In genomic region chr5:174599992-174600391, GRCh38 we compare ENCODE assay signal across 18 cellular contexts.
A peak's percentile ranks its signal among the peaks of the same experiment; 100 is the strongest.
DNase-seq lines count a peak whose midpoint lies in the region; ATAC-seq and TF ChIP-seq lines count a peak whose summit lies in the region.
"Had no signal": no experiment of that assay in that cellular context is flagged by ENCODE, and none has a peak within 500 bp of the region (broad histone marks: within the 10 kb centered on the region; RNA-seq: fewer than 3 reads in every experiment).

No MANE protein-coding gene starts in this region.

- H3K4me1 ChIP-seq in lower lobe of right lung: peaks cover 7% of the 10 kb centered on the region
- H3K4me1 ChIP-seq in upper lobe of left lung: peaks cover 0 to 12% (median 8%) of the 10 kb centered on the region in 4 donors
- H3K4me1 ChIP-seq in A673 (ENCODE audit: insufficient read depth, low read length, poor library complexity, severe bottlenecking): no peaks in the 10 kb centered on the region
- no peaks in the 10 kb centered on the region for H3K4me1 ChIP-seq in esophagus muscularis mucosa
- H3K4me1 ChIP-seq: breast epithelium, heart right ventricle had no signal

- CTCF ChIA-PET in A673 (lab: Charles Lee): no interaction called here

- 6 to 9% methylated on average over 6 of the region's 6 CpGs for WGBS in upper lobe of left lung, 2 donors
- WGBS in esophagus muscularis mucosa: 5% methylated on average over 4 of the region's 6 CpGs

- DNase-seq in NOMO-1 treated with DMSO at 0.1 percent for 48 hours (lab: John Stamatoyannopoulos, UW; ENCODE audit: unreplicated experiment): peak; percentile 37
- DNase-seq in NOMO-1 treated with dmso at 0.1 percent for 144 hours (lab: John Stamatoyannopoulos, UW; ENCODE audit: unreplicated experiment): no peak
- DNase-seq in lower lobe of right lung: no peak
- peak in 1 of 2 donors; percentile 49 for DNase-seq in upper lobe of left lung
- DNase-seq in A673 (ENCODE audit: low spot score): no peak
- no peak for DNase-seq in esophagus muscularis mucosa (ENCODE audit: extremely low spot score)
- DNase-seq: activated CD8-positive, alpha-beta T cell treated with anti-CD3 and anti-CD28 coated beads for 36 hours; activated naive CD8-positive, alpha-beta T cell treated with anti-CD3 and anti-CD28 coated beads for 36 hours; heart right ventricle; NCI-H187; NCI-H524; PC-3; posterior cingulate gyrus; stimulated activated naive CD4-positive, alpha-beta T cell had no signal

- TF ChIP-seq CTCF in VCaP (conservative IDR thresholded peaks at IDR 0.05) (peak; percentile 27; the same call in 1 of the 2 replicates), lower lobe of right lung (IDR thresholded peaks at IDR 0.05) (no peak), upper lobe of left lung (IDR thresholded peaks at IDR 0.05) (no peak), A673 (conservative IDR thresholded peaks at IDR 0.05; ENCODE audit: low read depth, low read length) (no peak), esophagus muscularis mucosa (IDR thresholded peaks at IDR 0.05) (no peak)

- no peaks in the 10 kb centered on the region for H3K36me3 ChIP-seq in lower lobe of right lung
- no peaks in the 10 kb centered on the region for H3K36me3 ChIP-seq in upper lobe of left lung
- no peaks in the 10 kb centered on the region for H3K36me3 ChIP-seq in A673 (ENCODE audit: insufficient read depth, low read length, poor library complexity, severe bottlenecking)
- no peaks in the 10 kb centered on the region for H3K36me3 ChIP-seq in esophagus muscularis mucosa
- H3K36me3 ChIP-seq: breast epithelium, heart right ventricle had no signal

- no peak overlapping the region for H3K4me3 ChIP-seq in lower lobe of right lung
- H3K4me3 ChIP-seq in upper lobe of left lung: no peak overlapping the region
- H3K4me3 ChIP-seq in A673 (ENCODE audit: low read depth, low read length, poor library complexity, severe bottlenecking): no peak overlapping the region
- no peak overlapping the region for H3K4me3 ChIP-seq in esophagus muscularis mucosa
- H3K4me3 ChIP-seq: breast epithelium, heart right ventricle had no signal

- TF ChIP-seq POLR2A in upper lobe of left lung (IDR thresholded peaks at IDR 0.05) (no peak), esophagus muscularis mucosa (IDR thresholded peaks at IDR 0.05; ENCODE audit: low read depth) (no peak)

- ATAC-seq in lower lobe of right lung: peak; percentile 57 to 65
- ATAC-seq in upper lobe of left lung (ENCODE audit: low FRiP score in 2 of 2): peak; percentile 29 to 63
- ATAC-seq in HG03571 (IDR thresholded peaks at IDR 0.05; ENCODE audit: unreplicated experiment): no peak
- ATAC-seq: activated CD8-positive, alpha-beta T cell treated with anti-CD3 and anti-CD28 coated beads for 36 hours; esophagus mucosa; heart right ventricle; PC-3 had no signal

- intact Hi-C loops in lower lobe of right lung (cut with DNase I) (no loop called here), A673 (cut with micrococcal nuclease; ENCODE audit: unreplicated experiment) (no loop called here), esophagus muscularis mucosa (cut with DNase I) (no loop called here)

- POLR2A ChIA-PET in A673 (lab: Charles Lee; ENCODE audit: low non-redundant PET): no interaction called here

- TF ChIP-seq EP300 in upper lobe of left lung (IDR thresholded peaks at IDR 0.05) (no peak), esophagus muscularis mucosa (IDR thresholded peaks at IDR 0.05) (no peak)

- H3K27me3 ChIP-seq in lower lobe of right lung (ENCODE audit: low read depth): peaks cover 8% of the 10 kb centered on the region
- H3K27me3 ChIP-seq in upper lobe of left lung: no peaks in the 10 kb centered on the region
- peaks cover 11% of the 10 kb centered on the region for H3K27me3 ChIP-seq in A673 (replicated peaks; ENCODE audit: insufficient read depth, low read depth, low read length, poor library complexity)
- H3K27me3 ChIP-seq in esophagus muscularis mucosa: peaks cover 0 to 44% (median 2%) of the 10 kb centered on the region in 4 donors
- H3K27me3 ChIP-seq: breast epithelium had no signal

- no TSS peak for BruUV-seq in A673 (replicated peaks; lab: Mats Ljungman, UMichigan)

- H3K9me3 ChIP-seq in lower lobe of right lung: no peaks in the 10 kb centered on the region
- no peaks in the 10 kb centered on the region for H3K9me3 ChIP-seq in upper lobe of left lung
- no peaks in the 10 kb centered on the region for H3K9me3 ChIP-seq in A673 (ENCODE audit: low read depth, low read length, poor library complexity, severe bottlenecking)
- H3K9me3 ChIP-seq in esophagus muscularis mucosa: peaks cover 0 to 11% (median 3%) of the 10 kb centered on the region in 4 donors
- H3K9me3 ChIP-seq: breast epithelium had no signal

- H3K27ac ChIP-seq in VCaP (peak overlapping the region; percentile 31), lower lobe of right lung (no peak overlapping the region), upper lobe of left lung (no peak overlapping the region), A673 (ENCODE audit: low read depth, low read length, poor library complexity, severe bottlenecking) (no peak overlapping the region), esophagus muscularis mucosa (replicated peaks in 1 of 4) (no peak overlapping the region)
- H3K27ac ChIP-seq: breast epithelium, heart right ventricle had no signal
